8 cellular contexts compared by ENCODE assay signal in genomic region chr16:2776500-2777139, GRCh38. TPM values are rescaled to one million over a fixed set of nuclear protein-coding genes. Genes with fewer than 3 reads are reported as not detected.
DNase-seq lines count a peak whose midpoint lies in the region; ATAC-seq and TF ChIP-seq lines count a peak whose summit lies in the region.

No MANE protein-coding gene starts in this region.

- no peak for DNase-seq in activated CD4-positive, alpha-beta T cell treated with anti-CD3 and anti-CD28 coated beads, Interleukin-2, amount 10 ng/mL, durations not matched to agents 7 days and 5 days
- no peak for DNase-seq in activated CD4-positive, alpha-beta T cell treated with anti-CD3 and anti-CD28 coated beads for 4 hours
- no peak for DNase-seq in naive B cell
- DNase-seq in COLO829 (ENCODE audit: low spot score) = no peak
- no peak for DNase-seq in NCI-H2107 treated with DMSO at 0.1 percent for 48 hours (lab: John Stamatoyannopoulos, UW; ENCODE audit: unreplicated experiment)

- peaks cover 23% of the 10 kb centered on the region for H3F3A ChIP-seq in SU-DHL-6 (ENCODE audit: insufficient read depth)

- POLR2A ChIA-PET in activated CD4-positive, alpha-beta T cell treated with anti-CD3 and anti-CD28 coated beads, Interleukin-2, amount 10 ng/mL, durations not matched to agents 7 days and 5 days (lab: Charles Lee) = no interaction called here

- H3K27ac ChIP-seq in SU-DHL-6 (ENCODE audit: low read depth, low read length) = no peak overlapping the region

- no peaks in the 10 kb centered on the region for H3K4me1 ChIP-seq in endocrine pancreas (ENCODE audit: control insufficient read depth, insufficient read depth, low read length)

- peak overlapping the region; percentile 89 for H3K4me3 Mint-ChIP-seq in activated CD4-positive, alpha-beta T cell treated with anti-CD3 and anti-CD28 coated beads, Interleukin-2, amount 10 ng/mL, durations not matched to agents 7 days and 5 days
- H3K4me3 Mint-ChIP-seq in naive B cell = peak overlapping the region; percentile 88 to 95 (median 93)

- H3K9me3 ChIP-seq in SU-DHL-6 (ENCODE audit: insufficient read depth, low read length) (no peaks in the 10 kb centered on the region), endocrine pancreas (ENCODE audit: control insufficient read depth, low read length) (no peaks in the 10 kb centered on the region)

- ATAC-seq in HG02870 (IDR thresholded peaks at IDR 0.05; ENCODE audit: unreplicated experiment) (peak; percentile 18), naive B cell (ENCODE audit: low read depth in 2 of 2) (peak; percentile 37 to 39)

- H3K36me3 ChIP-seq in SU-DHL-6 (ENCODE audit: low read length) (no peaks in the 10 kb centered on the region), endocrine pancreas (ENCODE audit: control insufficient read depth, insufficient read depth, low read length) (no peaks in the 10 kb centered on the region)

- peak overlapping the region; percentile 91 for H3K27ac Mint-ChIP-seq in activated CD4-positive, alpha-beta T cell treated with anti-CD3 and anti-CD28 coated beads, Interleukin-2, amount 10 ng/mL, durations not matched to agents 7 days and 5 days
- peak overlapping the region in 5 of 6 donors; percentile 85 to 95 (median 94) for H3K27ac Mint-ChIP-seq in naive B cell

- peak overlapping the region; percentile 90 for H3K4me3 ChIP-seq in SU-DHL-6 (ENCODE audit: insufficient read depth, low read length, poor library complexity, severe bottlenecking)
- H3K4me3 ChIP-seq in endocrine pancreas (ENCODE audit: control insufficient read depth, insufficient read depth, low read length) = peak overlapping the region; percentile 36

- no peak for TF ChIP-seq CTCF in SU-DHL-6 (IDR thresholded peaks at IDR 0.05; ENCODE audit: insufficient read depth, low read length, poor library complexity, severe bottlenecking)

- peaks cover 21% of the 10 kb centered on the region for H3K36me3 Mint-ChIP-seq in activated CD4-positive, alpha-beta T cell treated with anti-CD3 and anti-CD28 coated beads, Interleukin-2, amount 10 ng/mL, durations not matched to agents 7 days and 5 days (ENCODE audit: low read depth)
- H3K36me3 Mint-ChIP-seq in naive B cell = peaks cover 0 to 13% of the 10 kb centered on the region in 2 donors

- H3K9me2 ChIP-seq in SU-DHL-6 (replicated peaks; ENCODE audit: insufficient read depth, low read length) = no peaks in the 10 kb centered on the region

- H3K27me3 Mint-ChIP-seq in activated CD4-positive, alpha-beta T cell treated with anti-CD3 and anti-CD28 coated beads, Interleukin-2, amount 10 ng/mL, durations not matched to agents 7 days and 5 days = no peaks in the 10 kb centered on the region
- H3K27me3 Mint-ChIP-seq in naive B cell = no peaks in the 10 kb centered on the region

- peak overlapping the region; percentile 70 for H3K4me2 ChIP-seq in SU-DHL-6 (ENCODE audit: low read depth, low read length, poor library complexity, severe bottlenecking)

- CTCF ChIA-PET in activated CD4-positive, alpha-beta T cell treated with anti-CD3 and anti-CD28 coated beads, Interleukin-2, amount 10 ng/mL, durations not matched to agents 7 days and 5 days (lab: Charles Lee) = interaction anchor here (0.7 to 1.2 kb wide), 3 partner anchors 8 to 106 kb away, joined by 3 to 5 read pairs (median 3); partner anchors contain the start of gene FLYWCH2

- H4K20me1 ChIP-seq in SU-DHL-6 (ENCODE audit: low read depth, low read length) = no peaks in the 10 kb centered on the region

- H3K27me3 ChIP-seq in SU-DHL-6 (ENCODE audit: low read length) (no peaks in the 10 kb centered on the region), endocrine pancreas (ENCODE audit: control insufficient read depth, insufficient read depth, low read length) (no peaks in the 10 kb centered on the region)

- peaks cover 31% of the 10 kb centered on the region for H3K4me1 Mint-ChIP-seq in activated CD4-positive, alpha-beta T cell treated with anti-CD3 and anti-CD28 coated beads, Interleukin-2, amount 10 ng/mL, durations not matched to agents 7 days and 5 days
- peaks cover 23 to 49% (median 28%) of the 10 kb centered on the region in 3 donors for H3K4me1 Mint-ChIP-seq in naive B cell

- no peaks in the 10 kb centered on the region for H3K9me3 Mint-ChIP-seq in activated CD4-positive, alpha-beta T cell treated with anti-CD3 and anti-CD28 coated beads, Interleukin-2, amount 10 ng/mL, durations not matched to agents 7 days and 5 days
- no peaks in the 10 kb centered on the region for H3K9me3 Mint-ChIP-seq in naive B cell

- H2AFZ ChIP-seq in SU-DHL-6 (ENCODE audit: low read depth, low read length, severe bottlenecking) = no peak overlapping the region

- H3K79me2 ChIP-seq in SU-DHL-6 (ENCODE audit: insufficient read depth, low read length) = peaks cover 16% of the 10 kb centered on the region

- peak overlapping the region; percentile 93 for H3K9ac ChIP-seq in SU-DHL-6 (ENCODE audit: low read length)
- peak overlapping the region; percentile 85 for H3K9ac ChIP-seq in endocrine pancreas (ENCODE audit: control insufficient read depth, insufficient read depth, low read length)

RNA-seq across cellular contexts. Expression of gene ELOB, which starts 0.5 kb away (rescaled TPM):
- 100 to 1,000 TPM; 224 to 249 TPM for total RNA-seq in activated CD4-positive, alpha-beta T cell treated with anti-CD3 and anti-CD28 coated beads, Interleukin-2, amount 10 ng/mL, durations not matched to agents 7 days and 5 days
- polyA plus RNA-seq in naive B cell (ENCODE audit: low read depth in 6 of 6) = 100 to 1,000 TPM; 159 to 241 (median 203) TPM

RNA-seq across cellular contexts. Expression of gene PRSS33, which starts 10.7 kb away (rescaled TPM):
- total RNA-seq in activated CD4-positive, alpha-beta T cell treated with anti-CD3 and anti-CD28 coated beads, Interleukin-2, amount 10 ng/mL, durations not matched to agents 7 days and 5 days = not detected
- not detected for polyA plus RNA-seq in naive B cell (ENCODE audit: low read depth in 6 of 6)

RNA-seq across cellular contexts. Expression of gene PRSS41, which starts 21.6 kb away (rescaled TPM):
- not detected for total RNA-seq in activated CD4-positive, alpha-beta T cell treated with anti-CD3 and anti-CD28 coated beads, Interleukin-2, amount 10 ng/mL, durations not matched to agents 7 days and 5 days
- polyA plus RNA-seq in naive B cell (ENCODE audit: low read depth in 6 of 6) = not detected

RNA-seq across cellular contexts. Expression of gene SRRM2, which starts 24.2 kb away (rescaled TPM):
- total RNA-seq in activated CD4-positive, alpha-beta T cell treated with anti-CD3 and anti-CD28 coated beads, Interleukin-2, amount 10 ng/mL, durations not matched to agents 7 days and 5 days = 100 to 1,000 TPM; 512 to 565 TPM
- polyA plus RNA-seq in naive B cell (ENCODE audit: low read depth in 6 of 6) = 100 to 1,000 TPM in 1 of 6 donors, 10 to 100 TPM in 5; 25.0 to 147 (median 45.1) TPM

RNA-seq across cellular contexts. Expression of gene PRSS21, which starts 40.4 kb away (rescaled TPM):
- total RNA-seq in activated CD4-positive, alpha-beta T cell treated with anti-CD3 and anti-CD28 coated beads, Interleukin-2, amount 10 ng/mL, durations not matched to agents 7 days and 5 days = under 1 TPM; 0.27 to 0.67 TPM
- 1 to 10 TPM in 4 of 6 donors, under 1 TPM in 1, not detected in 1; 0.51 to 4.4 (median 1.9) TPM for polyA plus RNA-seq in naive B cell (ENCODE audit: low read depth in 6 of 6)
